ENCODE assay signal across 1 cellular context in the genomic region with DNA sequence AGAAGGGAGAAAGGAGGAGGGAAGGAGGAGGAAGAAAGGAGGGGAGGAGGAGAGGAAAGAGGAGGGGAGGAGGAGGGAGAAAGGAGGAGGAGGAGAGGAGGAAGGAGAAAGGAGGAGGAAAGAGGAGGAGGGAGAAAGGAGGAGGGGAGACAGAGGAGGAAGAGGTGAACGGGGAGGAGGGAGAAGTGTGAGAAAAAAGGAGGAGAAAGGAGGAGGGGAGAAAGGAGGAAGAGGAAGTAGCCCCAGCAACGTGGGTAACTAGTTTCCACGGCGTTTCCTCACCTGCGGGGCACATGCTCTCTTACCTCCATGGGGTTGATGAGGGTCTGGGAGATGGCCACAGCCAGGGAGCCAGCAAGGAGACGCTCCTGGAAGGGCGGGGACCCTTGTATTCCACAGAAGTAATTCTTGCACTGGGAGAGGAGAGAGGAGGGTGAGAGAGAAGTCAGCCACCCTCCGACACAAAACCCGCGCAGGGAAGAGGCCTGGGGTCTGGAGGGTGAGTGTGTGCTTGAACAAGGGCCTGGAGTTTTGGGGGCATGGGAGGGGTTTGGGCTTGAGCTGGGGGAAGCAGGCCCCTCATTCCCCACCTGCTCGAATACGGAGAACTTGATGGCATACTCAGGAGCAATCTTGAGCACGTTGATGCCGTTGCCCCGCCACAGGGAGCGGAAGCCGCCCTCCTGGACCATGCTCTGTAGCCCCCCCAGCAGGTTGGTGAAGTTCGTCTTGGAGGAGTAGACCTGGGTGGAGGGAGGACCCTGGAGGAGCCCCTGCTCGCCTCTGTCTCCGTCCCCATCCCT.
TF ChIP-seq lines count a peak whose summit lies in the region.

No MANE protein-coding gene starts in this region.

TF ChIP-seq in H1, 55 proteins besides CTCF, POLR2A, EP300 and RAD21:
- TF ChIP-seq ZNF274 (IDR thresholded peaks at IDR 0.05; ENCODE audit: borderline replicate concordance, extremely low read depth, low read length): no peak
- TF ChIP-seq TBP (IDR thresholded peaks at IDR 0.05; ENCODE audit: low read depth, low read length): no peak
- TF ChIP-seq NANOG (IDR thresholded peaks at IDR 0.05; ENCODE audit: insufficient read depth, low read depth, low read length, poor library complexity, severe bottlenecking): no peak
- TF ChIP-seq, protein P1, sequence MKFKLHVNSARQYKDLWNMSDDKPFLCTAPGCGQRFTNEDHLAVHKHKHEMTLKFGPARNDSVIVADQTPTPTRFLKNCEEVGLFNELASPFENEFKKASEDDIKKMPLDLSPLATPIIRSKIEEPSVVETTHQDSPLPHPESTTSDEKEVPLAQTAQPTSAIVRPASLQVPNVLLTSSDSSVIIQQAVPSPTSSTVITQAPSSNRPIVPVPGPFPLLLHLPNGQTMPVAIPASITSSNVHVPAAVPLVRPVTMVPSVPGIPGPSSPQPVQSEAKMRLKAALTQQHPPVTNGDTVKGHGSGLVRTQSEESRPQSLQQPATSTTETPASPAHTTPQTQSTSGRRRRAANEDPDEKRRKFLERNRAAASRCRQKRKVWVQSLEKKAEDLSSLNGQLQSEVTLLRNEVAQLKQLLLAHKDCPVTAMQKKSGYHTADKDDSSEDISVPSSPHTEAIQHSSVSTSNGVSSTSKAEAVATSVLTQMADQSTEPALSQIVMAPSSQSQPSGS (IDR thresholded peaks at IDR 0.05; ENCODE audit: low read length): no peak
- TF ChIP-seq SIN3A (conservative IDR thresholded peaks at IDR 0.05 in 1 of 2, IDR thresholded peaks at IDR 0.05 in 1 of 2; ENCODE audit: low read depth in 1 of 2, low read length in 2 of 2): no peak
- TF ChIP-seq RFX5 (IDR thresholded peaks at IDR 0.05; ENCODE audit: borderline replicate concordance, low read depth, low read length): no peak
- TF ChIP-seq CBX5 (IDR thresholded peaks at IDR 0.05; ENCODE audit: low read depth, low read length): no peak
- TF ChIP-seq GABPA (IDR thresholded peaks at IDR 0.05; ENCODE audit: borderline replicate concordance, insufficient read depth, low read length): no peak
